Comparison of ENCODE assay signal across 20 cellular contexts in the genomic region with DNA sequence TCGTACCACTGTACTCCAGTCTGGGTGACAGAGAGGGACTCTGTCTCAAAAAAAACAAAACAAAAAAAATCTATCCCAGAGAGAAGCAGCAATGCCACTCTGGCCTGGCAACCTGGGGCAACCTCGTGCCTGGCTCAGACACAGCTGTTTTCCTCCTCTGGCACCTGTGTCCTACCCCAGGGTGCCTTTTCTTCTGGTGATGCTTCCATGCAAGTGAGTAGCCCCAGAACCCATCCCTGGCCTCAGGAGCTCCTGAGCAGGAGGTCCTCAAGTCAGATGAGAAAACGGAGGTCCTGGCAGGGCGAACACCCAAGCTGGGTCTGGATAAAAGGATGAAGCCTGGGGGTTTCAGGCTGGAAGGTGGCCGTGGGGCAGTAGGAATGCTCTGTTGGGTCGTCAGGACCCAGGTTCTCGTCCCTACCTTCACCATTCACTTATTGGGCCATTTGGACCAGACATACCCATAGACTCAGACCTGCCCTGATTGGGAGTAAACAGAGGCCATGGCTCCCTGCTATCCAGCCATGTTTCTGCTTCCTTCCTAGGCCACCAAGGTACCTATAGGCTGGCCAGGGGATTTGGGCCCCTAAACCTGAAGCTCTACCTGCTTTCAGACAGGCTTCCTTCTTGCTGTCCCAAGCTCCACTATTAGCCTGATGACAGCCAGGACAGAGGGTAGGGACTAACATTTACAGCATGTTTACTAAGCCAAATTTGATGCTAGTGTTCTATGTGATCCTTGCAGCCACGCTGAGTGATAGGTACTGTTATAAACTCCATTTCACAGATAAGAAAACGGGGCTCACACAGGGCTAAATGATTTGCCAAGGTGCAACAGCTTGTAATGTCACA.
DNase-seq lines count a peak whose midpoint lies in the region; FAIRE-seq and TF ChIP-seq lines count a peak whose summit lies in the region.
"Had no signal": no experiment of that assay in that cellular context is flagged by ENCODE, and none has a peak within 500 bp of the region (broad histone marks: within the 10 kb centered on the region; RNA-seq: fewer than 3 reads in every experiment).

No MANE protein-coding gene starts in this region.

- H3K4me3 ChIP-seq in esophagus muscularis mucosa (no peak overlapping the region), thyroid gland (replicated peaks in 1 of 3) (no peak overlapping the region), Peyer's patch (no peak overlapping the region)
- H3K4me3 ChIP-seq: BLaER1 treated with 17β-estradiol and CSF1 and Interleukin-3, amounts not matched to agents 10 nM and 100 nM had no signal

- no peaks in the 10 kb centered on the region for H3K27me3 Mint-ChIP-seq in activated naive CD4-positive, alpha-beta T cell treated with anti-CD3 and anti-CD28 coated beads, Interleukin-2, amount 10 ng/mL, durations not matched to agents 7 days and 5 days
- no peaks in the 10 kb centered on the region for H3K27me3 Mint-ChIP-seq in activated naive CD4-positive, alpha-beta T cell treated with anti-CD3 and anti-CD28 coated beads for 36 hours (ENCODE audit: low read depth)
- H3K27me3 Mint-ChIP-seq in activated T-helper 2 cell treated with anti-CD3 and anti-CD28 coated beads, Interferon-gamma antibody, Interleukin-2, Interleukin-4, amounts not matched to agents 10 μg/mL and 5 μg/mL and 100 μg/mL, durations not matched to agents 14 hours and 24 hours and 36 hours (ENCODE audit: low read depth): no peaks in the 10 kb centered on the region

- 78% methylated on average over 9 of the region's 9 CpGs for WGBS in esophagus muscularis mucosa
- 90 to 96% methylated on average over 9 of the region's 9 CpGs for WGBS in thyroid gland, 2 donors

- H3K4me1 ChIP-seq in esophagus muscularis mucosa (peaks cover 21 to 33% (median 27%) of the 10 kb centered on the region in 4 donors), thyroid gland (peaks cover 50 to 74% of the 10 kb centered on the region in 2 donors), Peyer's patch (peaks cover 0 to 21% (median 15%) of the 10 kb centered on the region in 4 donors)

- H3K36me3 ChIP-seq in esophagus muscularis mucosa: no peaks in the 10 kb centered on the region
- H3K36me3 ChIP-seq in thyroid gland: no peaks in the 10 kb centered on the region
- H3K36me3 ChIP-seq in Peyer's patch: no peaks in the 10 kb centered on the region
- H3K36me3 ChIP-seq: BLaER1 treated with 17β-estradiol and CSF1 and Interleukin-3, amounts not matched to agents 10 nM and 100 nM had no signal

- no peaks in the 10 kb centered on the region for H3K9me3 ChIP-seq in esophagus muscularis mucosa
- H3K9me3 ChIP-seq in thyroid gland: no peaks in the 10 kb centered on the region
- H3K9me3 ChIP-seq in Peyer's patch: no peaks in the 10 kb centered on the region
- H3K9me3 ChIP-seq: BLaER1 treated with 17β-estradiol and CSF1 and Interleukin-3, amounts not matched to agents 10 nM and 100 nM had no signal

- peak; percentile 1 for DNase-seq in activated naive CD4-positive, alpha-beta T cell treated with anti-CD3 and anti-CD28 coated beads, Interleukin-2, amount 10 ng/mL, durations not matched to agents 7 days and 5 days
- no peak for DNase-seq in activated naive CD4-positive, alpha-beta T cell treated with anti-CD3 and anti-CD28 coated beads for 36 hours
- peak; percentile 0 for DNase-seq in activated T-helper 2 cell treated with anti-CD3 and anti-CD28 coated beads, Interferon-gamma antibody, Interleukin-2, Interleukin-4, amounts not matched to agents 10 μg/mL and 5 μg/mL and 100 μg/mL, durations not matched to agents 14 hours and 24 hours and 36 hours (ENCODE audit: low spot score)
- DNase-seq in esophagus muscularis mucosa (ENCODE audit: extremely low spot score): peak; percentile 68
- DNase-seq in thyroid gland: no peak
- DNase-seq in GM12891 (ENCODE audit: insufficient read length, low spot score): no peak
- DNase-seq in Peyer's patch: no peak
- DNase-seq in GM19238 (ENCODE audit: insufficient read length, low spot score): no peak
- DNase-seq: DND-41, H7, NCI-H1105 treated with DMSO at 0.1 percent for 48 hours, NCI-H1694 treated with DMSO at 0.1 percent for 48 hours, NCI-H2107, NCI-H2227 treated with DMSO at 0.1 percent for 48 hours, NCI-H524, SHP77 had no signal

- H3K27ac ChIP-seq in esophagus muscularis mucosa (replicated peaks in 1 of 4) (no peak overlapping the region), thyroid gland (peak overlapping the region; percentile 90 to 98 (median 95)), Peyer's patch (no peak overlapping the region)
- H3K27ac ChIP-seq: BLaER1 treated with 17β-estradiol and CSF1 and Interleukin-3, amounts not matched to agents 10 nM and 100 nM had no signal

- intact Hi-C loops in activated naive CD4-positive, alpha-beta T cell treated with anti-CD3 and anti-CD28 coated beads for 36 hours (cut with micrococcal nuclease): loop anchor here (2.0 kb wide), 1 partner anchor 103 kb away; the partner anchor contains the start of gene DAPK2
- intact Hi-C loops in activated T-helper 2 cell treated with anti-CD3 and anti-CD28 coated beads, Interferon-gamma antibody, Interleukin-2, Interleukin-4, amounts not matched to agents 10 μg/mL and 5 μg/mL and 100 μg/mL, durations not matched to agents 14 hours and 24 hours and 36 hours (cut with micrococcal nuclease): loop anchor here (10.0 kb wide), 1 partner anchor 101 kb away; the partner anchor contains the start of gene DAPK2
- intact Hi-C loops in esophagus muscularis mucosa (cut with DNase I) (no loop called here), thyroid gland (cut with DNase I) (loop anchor here (5.0 to 10.0 kb wide), 2 partner anchors 51 to 98 kb away; no protein-coding TSS in a partner anchor)

- CTCF ChIA-PET in activated naive CD4-positive, alpha-beta T cell treated with anti-CD3 and anti-CD28 coated beads, Interleukin-2, amount 10 ng/mL, durations not matched to agents 7 days and 5 days (lab: Charles Lee): interaction anchor here (1.0 to 5.2 kb wide), 9 partner anchors 17 to 192 kb away, joined by 3 to 56 read pairs (median 11); partner anchors contain the start of gene DAPK2
- CTCF ChIA-PET in activated naive CD4-positive, alpha-beta T cell treated with anti-CD3 and anti-CD28 coated beads for 36 hours (lab: Charles Lee): interaction anchor here (0.6 to 5.7 kb wide), 13 partner anchors 23 to 805 kb away, joined by 3 to 28 read pairs (median 5); partner anchors contain the start of genes CIAO2A and DAPK2

- no peak overlapping the region for H3K27ac Mint-ChIP-seq in activated naive CD4-positive, alpha-beta T cell treated with anti-CD3 and anti-CD28 coated beads, Interleukin-2, amount 10 ng/mL, durations not matched to agents 7 days and 5 days
- no peak overlapping the region for H3K27ac Mint-ChIP-seq in activated naive CD4-positive, alpha-beta T cell treated with anti-CD3 and anti-CD28 coated beads for 36 hours
- no peak overlapping the region for H3K27ac Mint-ChIP-seq in activated T-helper 2 cell treated with anti-CD3 and anti-CD28 coated beads, Interferon-gamma antibody, Interleukin-2, Interleukin-4, amounts not matched to agents 10 μg/mL and 5 μg/mL and 100 μg/mL, durations not matched to agents 14 hours and 24 hours and 36 hours

- peaks cover 17% of the 10 kb centered on the region for H3K4me1 Mint-ChIP-seq in activated naive CD4-positive, alpha-beta T cell treated with anti-CD3 and anti-CD28 coated beads, Interleukin-2, amount 10 ng/mL, durations not matched to agents 7 days and 5 days
- H3K4me1 Mint-ChIP-seq in activated naive CD4-positive, alpha-beta T cell treated with anti-CD3 and anti-CD28 coated beads for 36 hours (ENCODE audit: low read depth): peaks cover 15% of the 10 kb centered on the region
- peaks cover 23% of the 10 kb centered on the region for H3K4me1 Mint-ChIP-seq in activated T-helper 2 cell treated with anti-CD3 and anti-CD28 coated beads, Interferon-gamma antibody, Interleukin-2, Interleukin-4, amounts not matched to agents 10 μg/mL and 5 μg/mL and 100 μg/mL, durations not matched to agents 14 hours and 24 hours and 36 hours (ENCODE audit: low read depth)

- H3K36me3 Mint-ChIP-seq in activated naive CD4-positive, alpha-beta T cell treated with anti-CD3 and anti-CD28 coated beads, Interleukin-2, amount 10 ng/mL, durations not matched to agents 7 days and 5 days: no peaks in the 10 kb centered on the region
- peaks cover 1% of the 10 kb centered on the region for H3K36me3 Mint-ChIP-seq in activated naive CD4-positive, alpha-beta T cell treated with anti-CD3 and anti-CD28 coated beads for 36 hours (ENCODE audit: low read depth)
- no peaks in the 10 kb centered on the region for H3K36me3 Mint-ChIP-seq in activated T-helper 2 cell treated with anti-CD3 and anti-CD28 coated beads, Interferon-gamma antibody, Interleukin-2, Interleukin-4, amounts not matched to agents 10 μg/mL and 5 μg/mL and 100 μg/mL, durations not matched to agents 14 hours and 24 hours and 36 hours (ENCODE audit: low read depth)

- H3K27me3 ChIP-seq in esophagus muscularis mucosa (no peaks in the 10 kb centered on the region), thyroid gland (no peaks in the 10 kb centered on the region), Peyer's patch (no peaks in the 10 kb centered on the region)
- H3K27me3 ChIP-seq: BLaER1 treated with 17β-estradiol and CSF1 and Interleukin-3, amounts not matched to agents 10 nM and 100 nM had no signal

- FAIRE-seq in GM12891 (lab: Jason Lieb, UNC): no peak
- FAIRE-seq: A204.1, G401.6, RCC 7860 had no signal

- TF ChIP-seq EP300 in esophagus muscularis mucosa (IDR thresholded peaks at IDR 0.05): no peak

- no peak for TF ChIP-seq CTCF in esophagus muscularis mucosa (IDR thresholded peaks at IDR 0.05)
- no peak for TF ChIP-seq CTCF in thyroid gland (IDR thresholded peaks at IDR 0.05)
- no peak for TF ChIP-seq CTCF in Peyer's patch (IDR thresholded peaks at IDR 0.05)

- TF ChIP-seq POLR2A in esophagus muscularis mucosa (IDR thresholded peaks at IDR 0.05; ENCODE audit: low read depth) (no peak), thyroid gland (IDR thresholded peaks at IDR 0.05) (no peak), GM12891 (IDR thresholded peaks at IDR 0.05; ENCODE audit: low read depth, low read length) (no peak), Peyer's patch (IDR thresholded peaks at IDR 0.05) (no peak)

- no peaks in the 10 kb centered on the region for H3K9me3 Mint-ChIP-seq in activated naive CD4-positive, alpha-beta T cell treated with anti-CD3 and anti-CD28 coated beads, Interleukin-2, amount 10 ng/mL, durations not matched to agents 7 days and 5 days
- H3K9me3 Mint-ChIP-seq in activated naive CD4-positive, alpha-beta T cell treated with anti-CD3 and anti-CD28 coated beads for 36 hours: no peaks in the 10 kb centered on the region
- H3K9me3 Mint-ChIP-seq in activated T-helper 2 cell treated with anti-CD3 and anti-CD28 coated beads, Interferon-gamma antibody, Interleukin-2, Interleukin-4, amounts not matched to agents 10 μg/mL and 5 μg/mL and 100 μg/mL, durations not matched to agents 14 hours and 24 hours and 36 hours: no peaks in the 10 kb centered on the region

- H3K4me3 Mint-ChIP-seq in activated naive CD4-positive, alpha-beta T cell treated with anti-CD3 and anti-CD28 coated beads, Interleukin-2, amount 10 ng/mL, durations not matched to agents 7 days and 5 days: no peak overlapping the region
- H3K4me3 Mint-ChIP-seq in activated naive CD4-positive, alpha-beta T cell treated with anti-CD3 and anti-CD28 coated beads for 36 hours: no peak overlapping the region
- no peak overlapping the region for H3K4me3 Mint-ChIP-seq in activated T-helper 2 cell treated with anti-CD3 and anti-CD28 coated beads, Interferon-gamma antibody, Interleukin-2, Interleukin-4, amounts not matched to agents 10 μg/mL and 5 μg/mL and 100 μg/mL, durations not matched to agents 14 hours and 24 hours and 36 hours (ENCODE audit: low read depth)

Comparison
In these comparisons a context has a peak if more than half of its experiments do, and no peak if none do; other contexts are left out.
1. DNase-seq: peak in activated naive CD4-positive, alpha-beta T cell treated with anti-CD3 and anti-CD28 coated beads, Interleukin-2, amount 10 ng/mL, durations not matched to agents 7 days and 5 days (single experiment), activated T-helper 2 cell treated with anti-CD3 and anti-CD28 coated beads, Interferon-gamma antibody, Interleukin-2, Interleukin-4, amounts not matched to agents 10 μg/mL and 5 μg/mL and 100 μg/mL, durations not matched to agents 14 hours and 24 hours and 36 hours (single experiment) and esophagus muscularis mucosa (single experiment); none in activated naive CD4-positive, alpha-beta T cell treated with anti-CD3 and anti-CD28 coated beads for 36 hours (single experiment), thyroid gland (0 of 2), GM12891 (single experiment), Peyer's patch (0 of 3) and GM19238 (single experiment).
2. H3K27ac ChIP-seq: peak in thyroid gland (3 of 3); none in esophagus muscularis mucosa (0 of 4) and Peyer's patch (0 of 4).